In genomic region chr9:74521009-74521408, GRCh38 we compare ENCODE assay signal across 21 cellular contexts.
"Had no signal": no experiment of that assay in that cellular context is flagged by ENCODE, and none has a peak within 500 bp of the region (broad histone marks: within the 10 kb centered on the region; RNA-seq: fewer than 3 reads in every experiment).

No MANE protein-coding gene starts in this region.

- ATAC-seq: activated CD4-positive, CD25-positive, alpha-beta regulatory T cell treated with anti-CD3 and anti-CD28 coated beads, Interleukin-2, amount 50 U/mL, for 24 hours; activated CD8-positive, alpha-beta memory T cell treated with anti-CD3 and anti-CD28 coated beads, Interleukin-2, amount 10 ng/mL, durations not matched to agents 7 days and 5 days; activated naive CD8-positive, alpha-beta T cell treated with anti-CD3 and anti-CD28 coated beads, Interleukin-2, amount 50 U/mL, for 24 hours; heart left ventricle; left cardiac atrium; natural killer cell treated with Interleukin-12 subunit alpha and Interleukin-12 subunit beta and Interleukin-15 and Interleukin-18, amount 100 ng/mL, for 72 hours; stimulated activated naive CD8-positive, alpha-beta T cell treated with anti-CD3 and anti-CD28 coated beads, Interleukin-15, amount 100 ng/mL, for 72 hours had no signal

- H3K27ac ChIP-seq: epithelial cell of prostate, heart left ventricle, ovary, prostate gland, vagina had no signal

- H3K4me1 ChIP-seq: heart left ventricle, prostate gland, vagina had no signal

- H3K9me3 ChIP-seq: heart left ventricle, ovary, prostate gland, vagina had no signal

- H3K36me3 ChIP-seq: heart left ventricle, ovary, prostate gland, vagina had no signal

- H3K4me3 ChIP-seq: heart left ventricle, ovary, prostate gland, vagina had no signal

- DNase-seq: activated CD4-positive, alpha-beta memory T cell treated with anti-CD3 and anti-CD28 coated beads, Interleukin-2, amount 10 ng/mL, durations not matched to agents 7 days and 5 days; activated CD4-positive, alpha-beta T cell treated with anti-CD3 and anti-CD28 coated beads, Interleukin-2, amount 10 ng/mL, durations not matched to agents 24 days and 14 days; activated CD8-positive, alpha-beta memory T cell treated with anti-CD3 and anti-CD28 coated beads, Interleukin-2, amount 10 ng/mL, durations not matched to agents 7 days and 5 days; activated gamma-delta T cell; activated naive CD4-positive, alpha-beta T cell treated with anti-CD3 and anti-CD28 coated beads, Interleukin-2, amount 50 U/mL, for 16 hours; activated naive CD8-positive, alpha-beta T cell treated with anti-CD3 and anti-CD28 coated beads, Interleukin-2, amount 50 U/mL, for 24 hours; activated T-cell treated with anti-CD3 and anti-CD28 coated beads for 4 hours; aorta; cerebellar nuclear complex; cortex of kidney; endodermal cell; heart left ventricle; islet precursor cell; left cardiac atrium; ovary; stimulated activated naive CD8-positive, alpha-beta T cell treated with anti-CD3 and anti-CD28 coated beads, Interleukin-15, amount 100 ng/mL, for 72 hours had no signal

- H3K27me3 ChIP-seq: heart left ventricle, ovary, vagina had no signal
